ENCODE assay signal across 15 cellular contexts in the genomic region with DNA sequence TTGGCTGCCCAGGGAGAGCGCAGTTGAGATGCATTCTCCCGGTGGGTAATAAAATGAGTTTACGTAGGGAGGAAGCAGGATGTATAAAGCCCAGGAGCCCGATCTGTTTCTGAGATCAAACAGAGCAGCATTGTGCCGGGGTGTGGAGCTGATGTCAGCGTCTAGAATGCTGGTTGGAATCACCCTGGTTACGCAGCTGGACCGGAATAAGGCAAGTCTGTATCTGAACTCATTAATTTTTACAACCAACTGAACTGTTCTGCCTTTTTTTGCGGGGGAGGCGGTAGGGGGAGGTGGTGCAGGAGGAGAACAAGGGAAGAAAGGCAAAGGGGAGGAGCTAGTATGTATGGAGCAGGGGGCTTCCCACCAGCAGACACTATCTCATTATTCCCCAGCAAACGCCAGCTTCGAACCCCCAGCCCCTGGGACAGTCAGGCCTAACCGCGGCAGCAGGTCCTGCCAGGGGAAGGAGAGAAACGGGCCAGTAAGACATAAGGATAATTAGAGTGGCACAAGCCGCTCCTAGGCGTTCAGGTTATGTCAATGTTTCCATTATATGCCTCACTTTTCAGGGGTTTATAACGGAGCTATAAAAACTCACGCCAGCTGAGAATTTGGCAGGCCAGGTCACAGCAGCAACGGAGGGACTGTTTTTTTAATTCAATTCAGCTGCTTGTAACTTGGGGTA.
A peak's percentile ranks its signal among the peaks of the same experiment; 100 is the strongest.
DNase-seq lines count a peak whose midpoint lies in the region; ATAC-seq, FAIRE-seq and TF ChIP-seq lines count a peak whose summit lies in the region.
"Had no signal": no experiment of that assay in that cellular context is flagged by ENCODE, and none has a peak within 500 bp of the region (broad histone marks: within the 10 kb centered on the region; RNA-seq: fewer than 3 reads in every experiment).

No MANE protein-coding gene starts in this region.

- H3K27ac ChIP-seq in K562 (ENCODE audit: extremely low read depth, low read depth, low read length), result no peak overlapping the region
- H3K27ac ChIP-seq: C4-2B had no signal

- in situ Hi-C loops in K562 (cut with MboI), result no loop called here

- H3K36me3 ChIP-seq in K562 (ENCODE audit: control insufficient read depth, insufficient read depth, low read length), result no peaks in the 10 kb centered on the region
- no peaks in the 10 kb centered on the region for H3K36me3 ChIP-seq in kidney epithelial cell (ENCODE audit: control insufficient read depth, insufficient read depth, low read length)

- ATAC-seq in K562 (no peak), sciatic nerve (peak; percentile 96), HG03521 (IDR thresholded peaks at IDR 0.05; ENCODE audit: unreplicated experiment) (no peak), HG03565 (IDR thresholded peaks at IDR 0.05; ENCODE audit: unreplicated experiment) (no peak)
- ATAC-seq: HepG2; stimulated activated naive CD8-positive, alpha-beta T cell treated with anti-CD3 and anti-CD28 coated beads, Interleukin-15, Interleukin-2, amounts not matched to agents 100 U/mL and 50 U/mL, for 24 hours had no signal

- H3K9me1 ChIP-seq in K562 (ENCODE audit: control insufficient read depth, insufficient read depth, low read length), result no peaks in the 10 kb centered on the region

- TF ChIP-seq RAD21 in K562 (CRISPR knock-in tag; conservative IDR thresholded peaks at IDR 0.05 in 1 of 2, IDR thresholded peaks at IDR 0.05 in 1 of 2), result no peak

- H3K9me3 ChIP-seq in K562 (replicated peaks; ENCODE audit: control insufficient read depth, insufficient read depth, low read depth, low read length), result peaks cover 3% of the 10 kb centered on the region; the same call in 1 of the 2 replicates

- H3K4me3 ChIP-seq in K562 (no peak overlapping the region), kidney epithelial cell (ENCODE audit: low read depth, low read length) (no peak overlapping the region)

- no peak for TF ChIP-seq CTCF in K562 (IDR thresholded peaks at IDR 0.05 in 2 of 3, conservative IDR thresholded peaks at IDR 0.05 in 1 of 3; ENCODE audit: insufficient read depth in 2 of 3, low read depth in 1 of 3, low read length in 3 of 3)
- no peak for TF ChIP-seq CTCF in kidney epithelial cell (IDR thresholded peaks at IDR 0.05; ENCODE audit: insufficient read depth, low read length, poor library complexity, severe bottlenecking)

- no peaks in the 10 kb centered on the region for H3K27me3 ChIP-seq in K562 (ENCODE audit: control insufficient read depth in 2 of 2, insufficient read depth in 2 of 2, low read length in 2 of 2)
- peaks cover under 1% of the 10 kb centered on the region for H3K27me3 ChIP-seq in kidney epithelial cell (ENCODE audit: control insufficient read depth, insufficient read depth, low read length)

- no peak for TF ChIP-seq EP300 in K562 (IDR thresholded peaks at IDR 0.05; ENCODE audit: low read length)

- intact Hi-C loops in K562 (cut with micrococcal nuclease) (no loop called here), sciatic nerve (cut with DNase I) (no loop called here)

- TF ChIP-seq POLR2A in K562 (conservative IDR thresholded peaks at IDR 0.05), result no peak

- CTCF ChIA-PET in K562 (lab: Yijun Ruan, JAX; ENCODE audit: low intra/inter-chr PET ratio), result no interaction called here

- POLR2A ChIA-PET in K562 (lab: Yijun Ruan, JAX), result interaction anchor here (0.6 to 1.3 kb wide), 3 partner anchors 31 to 176 kb away, joined by 4 to 5 read pairs (median 4); no protein-coding TSS in a partner anchor

- H3K9ac ChIP-seq in K562 (ENCODE audit: insufficient read depth in 1 of 2, low read depth in 2 of 2, low read length in 2 of 2), result peak overlapping the region in 1 of 2 experiments; percentile 14; a peak in 1 of 4 replicates

- no TSS peak for BruUV-seq in K562 (replicated peaks; lab: Mats Ljungman, UMichigan)

- 68% methylated on average over 18 of the region's 20 CpGs for WGBS in K562 (ENCODE audit: insufficient coverage, low coverage, missing lambda C conversion rate)

- peak; percentile 38 for DNase-seq in LoVo (ENCODE audit: low spot score)
- DNase-seq in K562 (ENCODE audit: extremely low read depth in 1 of 4, low spot score in 3 of 4), result no peak
- DNase-seq in kidney epithelial cell (ENCODE audit: low read depth), result peak; percentile 73
- DNase-seq in sciatic nerve (ENCODE audit: low spot score), result no peak
- no peak for DNase-seq in GM19239 (ENCODE audit: insufficient read length, low spot score)
- DNase-seq in GDM1 (lab: John Stamatoyannopoulos, UW), result no peak
- DNase-seq: activated effector memory CD4-positive, alpha-beta T cell treated with anti-CD3 and anti-CD28 coated beads, Interleukin-2, amount 50 U/mL, for 16 hours; NCI-H1694 treated with DMSO at 0.1 percent for 48 hours; stimulated activated CD4-positive, alpha-beta T cell treated with anti-CD3 and anti-CD28 coated beads, Interleukin-4, amount 100 ng/mL, for 4 hours; stimulated activated naive CD8-positive, alpha-beta T cell treated with anti-CD3 and anti-CD28 coated beads, Interleukin-15, Interleukin-2, amounts not matched to agents 100 U/mL and 50 U/mL, for 24 hours had no signal

- H3K4me2 ChIP-seq in K562 (ENCODE audit: insufficient read depth, low read length), result no peak overlapping the region

- no peaks in the 10 kb centered on the region for H3K79me2 ChIP-seq in K562 (ENCODE audit: control insufficient read depth, insufficient read depth, low read length)

- peaks cover 0 to 6% of the 10 kb centered on the region in 2 experiments; a peak in 2 of 5 replicates for H3K4me1 ChIP-seq in K562 (replicated peaks in 1 of 2; ENCODE audit: control insufficient read depth in 2 of 2, insufficient read depth in 2 of 2, low read length in 2 of 2)

- FAIRE-seq in K562 (lab: Jason Lieb, UNC) (no peak), GM19239 (lab: Jason Lieb, UNC) (no peak)
- FAIRE-seq: HepG2, keratinocyte had no signal

- H2AFZ ChIP-seq in K562 (ENCODE audit: low read depth, low read length), result peak overlapping the region; percentile 50; the same call in 1 of the 2 replicates

- H4K20me1 ChIP-seq in K562 (replicated peaks; ENCODE audit: control insufficient read depth, insufficient read depth, low read length), result no peaks in the 10 kb centered on the region

TF ChIP-seq in K562, 482 proteins besides CTCF, POLR2A, EP300 and RAD21 (continues in another document):
- TF ChIP-seq, protein P1, sequence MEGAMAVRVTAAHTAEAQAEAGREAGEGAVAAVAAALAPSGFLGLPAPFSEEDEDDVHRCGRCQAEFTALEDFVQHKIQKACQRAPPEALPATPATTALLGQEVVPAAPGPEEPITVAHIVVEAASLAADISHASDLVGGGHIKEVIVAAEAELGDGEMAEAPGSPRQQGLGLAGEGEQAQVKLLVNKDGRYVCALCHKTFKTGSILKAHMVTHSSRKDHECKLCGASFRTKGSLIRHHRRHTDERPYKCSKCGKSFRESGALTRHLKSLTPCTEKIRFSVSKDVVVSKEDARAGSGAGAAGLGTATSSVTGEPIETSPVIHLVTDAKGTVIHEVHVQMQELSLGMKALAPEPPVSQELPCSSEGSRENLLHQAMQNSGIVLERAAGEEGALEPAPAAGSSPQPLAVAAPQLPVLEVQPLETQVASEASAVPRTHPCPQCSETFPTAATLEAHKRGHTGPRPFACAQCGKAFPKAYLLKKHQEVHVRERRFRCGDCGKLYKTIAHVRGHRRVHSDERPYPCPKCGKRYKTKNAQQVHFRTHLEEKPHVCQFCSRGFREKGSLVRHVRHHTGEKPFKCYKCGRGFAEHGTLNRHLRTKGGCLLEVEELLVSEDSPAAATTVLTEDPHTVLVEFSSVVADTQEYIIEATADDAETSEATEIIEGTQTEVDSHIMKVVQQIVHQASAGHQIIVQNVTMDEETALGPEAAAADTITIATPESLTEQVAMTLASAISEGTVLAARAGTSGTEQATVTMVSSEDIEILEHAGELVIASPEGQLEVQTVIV (CRISPR knock-in tag; IDR thresholded peaks at IDR 0.05; ENCODE audit: borderline replicate concordance), result no peak
- TF ChIP-seq NFXL1 (CRISPR knock-in tag; IDR thresholded peaks at IDR 0.05) (no peak), CHD1 (IDR thresholded peaks at IDR 0.05; ENCODE audit: low read length) (no peak), ZNF79 (CRISPR knock-in tag; IDR thresholded peaks at IDR 0.05; ENCODE audit: low read depth) (no peak)
- TF ChIP-seq, protein P2, sequence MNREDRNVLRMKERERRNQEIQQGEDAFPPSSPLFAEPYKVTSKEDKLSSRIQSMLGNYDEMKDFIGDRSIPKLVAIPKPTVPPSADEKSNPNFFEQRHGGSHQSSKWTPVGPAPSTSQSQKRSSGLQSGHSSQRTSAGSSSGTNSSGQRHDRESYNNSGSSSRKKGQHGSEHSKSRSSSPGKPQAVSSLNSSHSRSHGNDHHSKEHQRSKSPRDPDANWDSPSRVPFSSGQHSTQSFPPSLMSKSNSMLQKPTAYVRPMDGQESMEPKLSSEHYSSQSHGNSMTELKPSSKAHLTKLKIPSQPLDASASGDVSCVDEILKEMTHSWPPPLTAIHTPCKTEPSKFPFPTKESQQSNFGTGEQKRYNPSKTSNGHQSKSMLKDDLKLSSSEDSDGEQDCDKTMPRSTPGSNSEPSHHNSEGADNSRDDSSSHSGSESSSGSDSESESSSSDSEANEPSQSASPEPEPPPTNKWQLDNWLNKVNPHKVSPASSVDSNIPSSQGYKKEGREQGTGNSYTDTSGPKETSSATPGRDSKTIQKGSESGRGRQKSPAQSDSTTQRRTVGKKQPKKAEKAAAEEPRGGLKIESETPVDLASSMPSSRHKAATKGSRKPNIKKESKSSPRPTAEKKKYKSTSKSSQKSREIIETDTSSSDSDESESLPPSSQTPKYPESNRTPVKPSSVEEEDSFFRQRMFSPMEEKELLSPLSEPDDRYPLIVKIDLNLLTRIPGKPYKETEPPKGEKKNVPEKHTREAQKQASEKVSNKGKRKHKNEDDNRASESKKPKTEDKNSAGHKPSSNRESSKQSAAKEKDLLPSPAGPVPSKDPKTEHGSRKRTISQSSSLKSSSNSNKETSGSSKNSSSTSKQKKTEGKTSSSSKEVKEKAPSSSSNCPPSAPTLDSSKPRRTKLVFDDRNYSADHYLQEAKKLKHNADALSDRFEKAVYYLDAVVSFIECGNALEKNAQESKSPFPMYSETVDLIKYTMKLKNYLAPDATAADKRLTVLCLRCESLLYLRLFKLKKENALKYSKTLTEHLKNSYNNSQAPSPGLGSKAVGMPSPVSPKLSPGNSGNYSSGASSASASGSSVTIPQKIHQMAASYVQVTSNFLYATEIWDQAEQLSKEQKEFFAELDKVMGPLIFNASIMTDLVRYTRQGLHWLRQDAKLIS (CRISPR knock-in tag; IDR thresholded peaks at IDR 0.05), result no peak

Comparison
In these comparisons a context has a peak if more than half of its experiments do, and no peak if none do; other contexts are left out.
1. DNase-seq: peak in LoVo (single experiment) and kidney epithelial cell (single experiment); none in K562 (0 of 4), sciatic nerve (single experiment), GM19239 (single experiment) and GDM1 (single experiment).